ENCODE assay signal across 23 cellular contexts in genomic region chr15:43214169-43214568, GRCh38. TPM values are rescaled to one million over a fixed set of nuclear protein-coding genes. Genes with fewer than 3 reads are reported as not detected.
DNase-seq lines count a peak whose midpoint lies in the region; ATAC-seq, FAIRE-seq and TF ChIP-seq lines count a peak whose summit lies in the region.
"Had no signal": no experiment of that assay in that cellular context is flagged by ENCODE, and none has a peak within 500 bp of the region (broad histone marks: within the 10 kb centered on the region; RNA-seq: fewer than 3 reads in every experiment).

No MANE protein-coding gene starts in this region.

- 22% methylated on average over 8 of the region's 8 CpGs for WGBS in HepG2 (ENCODE audit: low lambda C conversion rate)
- 63 to 72% (median 71%) methylated on average over 8 of the region's 8 CpGs for WGBS in heart left ventricle, 4 donors

- TF ChIP-seq CTCF in coronary artery (IDR thresholded peaks at IDR 0.05): no peak
- no peak for TF ChIP-seq CTCF in HepG2 (CRISPR knock-in tag; IDR thresholded peaks at IDR 0.05)
- no peak for TF ChIP-seq CTCF in heart left ventricle (IDR thresholded peaks at IDR 0.05)
- no peak for TF ChIP-seq CTCF in Calu3 (IDR thresholded peaks at IDR 0.05; ENCODE audit: unreplicated experiment)

- in situ Hi-C loops in HepG2 (cut with HindIII; ENCODE audit: extremely low pct_ligation_motif_present, low pct_unique_long_range_greater_than_20kb): loop anchor here (25.0 kb wide), 1 partner anchor 502 kb away; no protein-coding TSS in a partner anchor

- intact Hi-C loops in HepG2 (cut with micrococcal nuclease; ENCODE audit: unreplicated experiment): no loop called here
- intact Hi-C loops in heart left ventricle (cut with DNase I): no loop called here
- intact Hi-C loops in Calu3 (cut with micrococcal nuclease; ENCODE audit: unreplicated experiment): no loop called here

- H3K4me2 ChIP-seq in Karpas-422 (ENCODE audit: low read depth, low read length, poor library complexity, severe bottlenecking) (no peak overlapping the region), HepG2 (ENCODE audit: low read depth, low read length) (peak overlapping the region; percentile 32; the same call in 1 of the 2 replicates)

- TF ChIP-seq RAD21 in HepG2 (CRISPR knock-in tag; IDR thresholded peaks at IDR 0.05): no peak

- DNase-seq in Karpas-422: peak; percentile 35
- peak; percentile 56 for DNase-seq in coronary artery (ENCODE audit: low spot score)
- DNase-seq in HepG2 (ENCODE audit: low spot score): no peak
- DNase-seq in stimulated activated effector memory CD8-positive, alpha-beta T cell treated with anti-CD3 and anti-CD28 coated beads, Interleukin-12 subunit alpha, Interleukin-12 subunit beta, amount 100 ng/mL, for 72 hours (ENCODE audit: low spot score in 2 of 2): no peak
- DNase-seq in heart left ventricle: no peak
- DNase-seq in Calu3: no peak
- DNase-seq in HuH-7.5 (ENCODE audit: low spot score): no peak
- DNase-seq in iPS-NIHi7 (ENCODE audit: extremely low spot score): no peak
- DNase-seq: ACHN; BE2C; C1 segment of cervical spinal cord; CD4-positive, CD25-positive, alpha-beta regulatory T cell; CD8-positive, alpha-beta memory T cell; COR-L47; HFFc6; KBM-7 had no signal

- H3K9me2 ChIP-seq in Karpas-422 (replicated peaks; ENCODE audit: insufficient read depth, low read length): no peaks in the 10 kb centered on the region

- H3K4me3 ChIP-seq in Karpas-422 (ENCODE audit: low read length) (no peak overlapping the region), coronary artery (no peak overlapping the region), HepG2 (replicated peaks in 1 of 3; ENCODE audit: insufficient read depth in 1 of 3, low read depth in 2 of 3, low read length in 3 of 3) (no peak overlapping the region), heart left ventricle (no peak overlapping the region)

- ATAC-seq in HepG2 (no peak), heart left ventricle (no peak)
- ATAC-seq in stimulated activated effector memory CD8-positive, alpha-beta T cell treated with anti-CD3 and anti-CD28 coated beads, Interleukin-12 subunit alpha, Interleukin-12 subunit beta, amount 100 ng/mL, for 72 hours: no peak
- ATAC-seq: HCT116 had no signal

- no peaks in the 10 kb centered on the region for H3K36me3 Mint-ChIP-seq in stimulated activated effector memory CD8-positive, alpha-beta T cell treated with anti-CD3 and anti-CD28 coated beads, Interleukin-12 subunit alpha, Interleukin-12 subunit beta, amount 100 ng/mL, for 72 hours
- H3K36me3 Mint-ChIP-seq in Calu3 (ENCODE audit: insufficient read depth, unreplicated experiment): no peaks in the 10 kb centered on the region
- H3K36me3 Mint-ChIP-seq: CD4-positive, CD25-positive, alpha-beta regulatory T cell; CD8-positive, alpha-beta memory T cell had no signal

- no peaks in the 10 kb centered on the region for H3K9me3 Mint-ChIP-seq in stimulated activated effector memory CD8-positive, alpha-beta T cell treated with anti-CD3 and anti-CD28 coated beads, Interleukin-12 subunit alpha, Interleukin-12 subunit beta, amount 100 ng/mL, for 72 hours
- H3K9me3 Mint-ChIP-seq in Calu3 (ENCODE audit: low read depth, unreplicated experiment): no peaks in the 10 kb centered on the region
- H3K9me3 Mint-ChIP-seq: HFFc6 had no signal

- CTCF ChIA-PET in HepG2 (lab: Yijun Ruan, JAX; ENCODE audit: low intra/inter-chr PET ratio, low total read pairs) (no interaction called here), Calu3 (lab: Charles Lee) (no interaction called here)

- FAIRE-seq in HepG2 (lab: Jason Lieb, UNC): no peak
- FAIRE-seq: A204.1, D721Med, G401.6, GM12891, GM19239, H54 had no signal

- H3K27ac Mint-ChIP-seq in stimulated activated effector memory CD8-positive, alpha-beta T cell treated with anti-CD3 and anti-CD28 coated beads, Interleukin-12 subunit alpha, Interleukin-12 subunit beta, amount 100 ng/mL, for 72 hours: peak overlapping the region; percentile 48
- no peak overlapping the region for H3K27ac Mint-ChIP-seq in Calu3 (ENCODE audit: unreplicated experiment)
- H3K27ac Mint-ChIP-seq: HFFc6 had no signal

- H3K4me1 ChIP-seq in Karpas-422 (ENCODE audit: low read length) (peaks cover 4% of the 10 kb centered on the region), HepG2 (ENCODE audit: insufficient read depth, low read length) (no peaks in the 10 kb centered on the region), heart left ventricle (peaks cover 0 to 5% (median 0%) of the 10 kb centered on the region in 12 donors)

- TF ChIP-seq EP300 in HepG2 (IDR thresholded peaks at IDR 0.05; ENCODE audit: low read depth in 2 of 2, low read length in 2 of 2) (no peak), HepG2 (CRISPR knock-in tag; IDR thresholded peaks at IDR 0.05; ENCODE audit: borderline replicate concordance) (no peak)

- peaks cover 39% of the 10 kb centered on the region for H3K27me3 Mint-ChIP-seq in Calu3 (ENCODE audit: unreplicated experiment)

- H3K36me3 ChIP-seq in Karpas-422 (ENCODE audit: insufficient read depth, low read length) (no peaks in the 10 kb centered on the region), HepG2 (replicated peaks in 1 of 2; ENCODE audit: control insufficient read depth in 1 of 2, insufficient read depth in 2 of 2, low read length in 2 of 2) (no peaks in the 10 kb centered on the region), heart left ventricle (no peaks in the 10 kb centered on the region)
- H3K36me3 ChIP-seq: BE2C had no signal

- H3K9me3 ChIP-seq in Karpas-422 (ENCODE audit: low read length): no peaks in the 10 kb centered on the region
- H3K9me3 ChIP-seq in HepG2 (ENCODE audit: low read length): no peaks in the 10 kb centered on the region
- H3K9me3 ChIP-seq in heart left ventricle: no peaks in the 10 kb centered on the region
- H3K9me3 ChIP-seq: BE2C had no signal

- H3K79me2 ChIP-seq in Karpas-422 (ENCODE audit: low read length) (no peaks in the 10 kb centered on the region), HepG2 (ENCODE audit: insufficient read depth, low read length) (no peaks in the 10 kb centered on the region)

- H4K20me1 ChIP-seq in Karpas-422 (ENCODE audit: insufficient read depth, low read depth, low read length): no peaks in the 10 kb centered on the region
- no peaks in the 10 kb centered on the region for H4K20me1 ChIP-seq in HepG2 (ENCODE audit: insufficient read depth, low read length)

- no peak overlapping the region for H3K4me3 Mint-ChIP-seq in stimulated activated effector memory CD8-positive, alpha-beta T cell treated with anti-CD3 and anti-CD28 coated beads, Interleukin-12 subunit alpha, Interleukin-12 subunit beta, amount 100 ng/mL, for 72 hours
- H3K4me3 Mint-ChIP-seq in Calu3 (ENCODE audit: low read depth, unreplicated experiment): no peak overlapping the region
- H3K4me3 Mint-ChIP-seq: CD4-positive, CD25-positive, alpha-beta regulatory T cell; CD8-positive, alpha-beta memory T cell; HFFc6 had no signal

- no peaks in the 10 kb centered on the region for H3K4me1 Mint-ChIP-seq in stimulated activated effector memory CD8-positive, alpha-beta T cell treated with anti-CD3 and anti-CD28 coated beads, Interleukin-12 subunit alpha, Interleukin-12 subunit beta, amount 100 ng/mL, for 72 hours
- no peaks in the 10 kb centered on the region for H3K4me1 Mint-ChIP-seq in Calu3 (ENCODE audit: low read depth, unreplicated experiment)
- H3K4me1 Mint-ChIP-seq: CD4-positive, CD25-positive, alpha-beta regulatory T cell; CD8-positive, alpha-beta memory T cell had no signal

- POLR2A ChIA-PET in HepG2 (lab: Yijun Ruan, JAX): no interaction called here

- H2AFZ ChIP-seq in Karpas-422 (ENCODE audit: low read length) (no peak overlapping the region), HepG2 (ENCODE audit: low read length) (no peak overlapping the region)

- H3K9ac ChIP-seq in Karpas-422 (ENCODE audit: low read length) (no peak overlapping the region), HepG2 (ENCODE audit: insufficient read depth, low read depth, low read length) (no peak overlapping the region)

- no peak for TF ChIP-seq POLR2A in HepG2 (IDR thresholded peaks at IDR 0.05; ENCODE audit: insufficient read depth in 1 of 2, low read depth in 2 of 2, low read length in 2 of 2)
- TF ChIP-seq POLR2A in heart left ventricle (IDR thresholded peaks at IDR 0.05): no peak

- H3K27me3 ChIP-seq in Karpas-422 (ENCODE audit: low read length) (no peaks in the 10 kb centered on the region), HepG2 (ENCODE audit: control insufficient read depth in 1 of 2, insufficient read depth in 2 of 2, low read length in 2 of 2) (peaks cover 1 to 38% of the 10 kb centered on the region in 2 experiments; a peak in 4 of 5 replicates), heart left ventricle (peaks cover 0 to 4% (median 0%) of the 10 kb centered on the region in 9 donors)
- H3K27me3 ChIP-seq: BE2C had no signal

- BruUV-seq in HepG2 (replicated peaks; lab: Mats Ljungman, UMichigan) (no TSS peak), Calu3 (replicated peaks; lab: Mats Ljungman, UMichigan) (no TSS peak)

- no peak overlapping the region for H3K27ac ChIP-seq in Karpas-422 (ENCODE audit: low read length)
- no peak overlapping the region for H3K27ac ChIP-seq in coronary artery
- no peak overlapping the region for H3K27ac ChIP-seq in HepG2 (ENCODE audit: extremely low read length, insufficient read depth, low read length)
- no peak overlapping the region for H3K27ac ChIP-seq in heart left ventricle

RNA-seq across cellular contexts. Expression of gene EPB42, which starts 6.6 kb away (rescaled TPM):
- total RNA-seq in Karpas-422 (2014; rRNA removed; shearing (Covaris generic); ENCODE audit: low replicate concordance): not detected in 2 replicates
- not detected in 2 replicates for total RNA-seq in HepG2 (2016; rRNA removed; fragmentation: Illumina TruSeq; extraction: Trizol)
- total RNA-seq in HepG2 (2016; cell fraction: cytosol; rRNA removed; fragmentation: Illumina TruSeq; extraction: Trizol; ENCODE audit: low read depth): not detected in 2 replicates
- not detected in 2 replicates for total RNA-seq in HepG2 (2016; cell fraction: insoluble cytoplasmic fraction; rRNA removed; fragmentation: Illumina TruSeq; extraction: Trizol)
- total RNA-seq in HepG2 (2016; cell fraction: membrane; rRNA removed; fragmentation: Illumina TruSeq; extraction: Trizol): not detected in 2 replicates
- total RNA-seq in HepG2 (2016; cell fraction: nucleus; rRNA removed; fragmentation: Illumina TruSeq; extraction: Trizol): not detected in 2 replicates
- polyA plus RNA-seq in HepG2 (2011; rRNA removed): not detected in 2 replicates
- polyA plus RNA-seq in HepG2 (2011; cell fraction: cytosol; rRNA removed): not detected in 2 replicates
- not detected in 2 replicates for polyA plus RNA-seq in HepG2 (2011; cell fraction: nucleus; rRNA removed)
- not detected in 2 replicates for polyA plus RNA-seq in HepG2 (2012)
- not detected in 2 replicates for polyA plus RNA-seq in HepG2 (2016; cell fraction: cytosol; fragmentation: Illumina TruSeq; extraction: Trizol; ENCODE audit: low read depth)
- polyA plus RNA-seq in HepG2 (2016; cell fraction: insoluble cytoplasmic fraction; fragmentation: Illumina TruSeq; extraction: Trizol; ENCODE audit: low read depth): not detected in 2 replicates
- polyA plus RNA-seq in HepG2 (2016; cell fraction: membrane; fragmentation: Illumina TruSeq; extraction: Trizol; ENCODE audit: low read depth): not detected in 2 replicates
- polyA plus RNA-seq in HepG2 (2016; cell fraction: nucleus; fragmentation: Illumina TruSeq; extraction: Trizol; ENCODE audit: insufficient read depth, low read depth): not detected in 2 replicates
- polyA minus RNA-seq in HepG2 (2011; rRNA and poly(A)+ RNA removed; ENCODE audit: low replicate concordance): not detected in 2 replicates
- not detected in 2 replicates for polyA minus RNA-seq in HepG2 (2011; cell fraction: cytosol; rRNA and poly(A)+ RNA removed)
- not detected in 2 replicates for polyA minus RNA-seq in HepG2 (2011; cell fraction: nucleus; rRNA and poly(A)+ RNA removed)
- total RNA-seq in heart left ventricle: 1 to 10 TPM in 1 of 9 donors, under 1 TPM in 1, not detected in 7; 0.52 to 1.7 TPM
- polyA plus RNA-seq in heart left ventricle: under 1 TPM; 0.08 to 0.15 TPM
- not detected in 2 replicates for total RNA-seq in Calu3 (2022)
- total RNA-seq: CD4-positive, CD25-positive, alpha-beta regulatory T cell; CD8-positive, alpha-beta memory T cell; HFFc6 had no signal
- polyA plus RNA-seq: CD8-positive, alpha-beta memory T cell had no signal

RNA-seq across cellular contexts. Expression of gene CCNDBP1, which starts 29.0 kb away (rescaled TPM):
- 119 and 130 TPM in 2 replicates for total RNA-seq in Karpas-422 (2014; rRNA removed; shearing (Covaris generic); ENCODE audit: low replicate concordance)
- 24.8 and 33.1 TPM in 2 replicates for total RNA-seq in HepG2 (2016; rRNA removed; fragmentation: Illumina TruSeq; extraction: Trizol)
- 5.3 and 5.7 TPM in 2 replicates for total RNA-seq in HepG2 (2016; cell fraction: cytosol; rRNA removed; fragmentation: Illumina TruSeq; extraction: Trizol; ENCODE audit: low read depth)
- 23.1 and 35.5 TPM in 2 replicates for total RNA-seq in HepG2 (2016; cell fraction: insoluble cytoplasmic fraction; rRNA removed; fragmentation: Illumina TruSeq; extraction: Trizol)
- total RNA-seq in HepG2 (2016; cell fraction: membrane; rRNA removed; fragmentation: Illumina TruSeq; extraction: Trizol): 11.3 and 11.4 TPM in 2 replicates
- total RNA-seq in HepG2 (2016; cell fraction: nucleus; rRNA removed; fragmentation: Illumina TruSeq; extraction: Trizol): 14.3 and 16.4 TPM in 2 replicates
- 35.9 and 42.3 TPM in 2 replicates for polyA plus RNA-seq in HepG2 (2011; rRNA removed)
- 35.3 and 35.4 TPM in 2 replicates for polyA plus RNA-seq in HepG2 (2011; cell fraction: cytosol; rRNA removed)
- 31.8 and 37.6 TPM in 2 replicates for polyA plus RNA-seq in HepG2 (2011; cell fraction: nucleus; rRNA removed)
- 23.1 and 31.6 TPM in 2 replicates for polyA plus RNA-seq in HepG2 (2012)
- polyA plus RNA-seq in HepG2 (2016; cell fraction: cytosol; fragmentation: Illumina TruSeq; extraction: Trizol; ENCODE audit: low read depth): 5.0 and 5.3 TPM in 2 replicates
- 31.6 and 34.7 TPM in 2 replicates for polyA plus RNA-seq in HepG2 (2016; cell fraction: insoluble cytoplasmic fraction; fragmentation: Illumina TruSeq; extraction: Trizol; ENCODE audit: low read depth)
- 7.8 and 9.0 TPM in 2 replicates for polyA plus RNA-seq in HepG2 (2016; cell fraction: membrane; fragmentation: Illumina TruSeq; extraction: Trizol; ENCODE audit: low read depth)
- 16.2 and 18.0 TPM in 2 replicates for polyA plus RNA-seq in HepG2 (2016; cell fraction: nucleus; fragmentation: Illumina TruSeq; extraction: Trizol; ENCODE audit: insufficient read depth, low read depth)
- 25.9 and 41.1 TPM in 2 replicates for polyA minus RNA-seq in HepG2 (2011; rRNA and poly(A)+ RNA removed; ENCODE audit: low replicate concordance)
- polyA minus RNA-seq in HepG2 (2011; cell fraction: cytosol; rRNA and poly(A)+ RNA removed): 13.3 and 14.3 TPM in 2 replicates
- polyA minus RNA-seq in HepG2 (2011; cell fraction: nucleus; rRNA and poly(A)+ RNA removed): 40.0 and 46.0 TPM in 2 replicates
- 10 to 100 TPM; 48.5 to 66.8 (median 59.0) TPM for total RNA-seq in heart left ventricle
- polyA plus RNA-seq in heart left ventricle: 10 to 100 TPM; 29.3 to 70.1 TPM
- total RNA-seq in Calu3 (2022): 13.7 and 15.8 TPM in 2 replicates

RNA-seq across cellular contexts. Expression of gene TGM5, which starts 52.6 kb away (rescaled TPM):
- total RNA-seq in Karpas-422 (2014; rRNA removed; shearing (Covaris generic); ENCODE audit: low replicate concordance): not detected in 2 replicates
- total RNA-seq in HepG2 (2016; rRNA removed; fragmentation: Illumina TruSeq; extraction: Trizol): 0.18 and 0.22 TPM in 2 replicates
- total RNA-seq in HepG2 (2016; cell fraction: cytosol; rRNA removed; fragmentation: Illumina TruSeq; extraction: Trizol; ENCODE audit: low read depth): not detected in 2 replicates
- 0.22 and 0.30 TPM in 2 replicates for total RNA-seq in HepG2 (2016; cell fraction: insoluble cytoplasmic fraction; rRNA removed; fragmentation: Illumina TruSeq; extraction: Trizol)
- total RNA-seq in HepG2 (2016; cell fraction: membrane; rRNA removed; fragmentation: Illumina TruSeq; extraction: Trizol): 0.09 and 0.14 TPM in 2 replicates
- total RNA-seq in HepG2 (2016; cell fraction: nucleus; rRNA removed; fragmentation: Illumina TruSeq; extraction: Trizol): 0.16 TPM in 1 of 2 replicates, not detected in the other
- 0.55 and 0.65 TPM in 2 replicates for polyA plus RNA-seq in HepG2 (2011; rRNA removed)
- polyA plus RNA-seq in HepG2 (2011; cell fraction: cytosol; rRNA removed): 0.38 and 0.54 TPM in 2 replicates
- 1.7 and 1.9 TPM in 2 replicates for polyA plus RNA-seq in HepG2 (2011; cell fraction: nucleus; rRNA removed)
- 0.08 TPM in 1 of 2 replicates, not detected in the other for polyA plus RNA-seq in HepG2 (2012)
- polyA plus RNA-seq in HepG2 (2016; cell fraction: cytosol; fragmentation: Illumina TruSeq; extraction: Trizol; ENCODE audit: low read depth): 0.05 and 0.09 TPM in 2 replicates
- 0.13 and 0.21 TPM in 2 replicates for polyA plus RNA-seq in HepG2 (2016; cell fraction: insoluble cytoplasmic fraction; fragmentation: Illumina TruSeq; extraction: Trizol; ENCODE audit: low read depth)
- polyA plus RNA-seq in HepG2 (2016; cell fraction: membrane; fragmentation: Illumina TruSeq; extraction: Trizol; ENCODE audit: low read depth): 0.18 and 0.22 TPM in 2 replicates
- polyA plus RNA-seq in HepG2 (2016; cell fraction: nucleus; fragmentation: Illumina TruSeq; extraction: Trizol; ENCODE audit: insufficient read depth, low read depth): 0.40 and 0.59 TPM in 2 replicates
- 0.56 TPM in 1 of 2 replicates, not detected in the other for polyA minus RNA-seq in HepG2 (2011; rRNA and poly(A)+ RNA removed; ENCODE audit: low replicate concordance)
- polyA minus RNA-seq in HepG2 (2011; cell fraction: cytosol; rRNA and poly(A)+ RNA removed): not detected in 2 replicates
- polyA minus RNA-seq in HepG2 (2011; cell fraction: nucleus; rRNA and poly(A)+ RNA removed): 0.39 and 0.50 TPM in 2 replicates
- total RNA-seq in heart left ventricle: 1 to 10 TPM in 1 of 9 donors, not detected in 8; 1.2 TPM
- polyA plus RNA-seq in heart left ventricle: not detected
- total RNA-seq in Calu3 (2022): not detected in 2 replicates
- total RNA-seq: CD4-positive, CD25-positive, alpha-beta regulatory T cell; HFFc6 had no signal
- polyA plus RNA-seq: CD4-positive, CD25-positive, alpha-beta regulatory T cell; CD8-positive, alpha-beta memory T cell had no signal

Comparison
In these comparisons a context has a peak if more than half of its experiments do, and no peak if none do; other contexts are left out.
1. DNase-seq: peak in Karpas-422 (single experiment) and coronary artery (single experiment); none in HepG2 (single experiment), stimulated activated effector memory CD8-positive, alpha-beta T cell treated with anti-CD3 and anti-CD28 coated beads, Interleukin-12 subunit alpha, Interleukin-12 subunit beta, amount 100 ng/mL, for 72 hours (0 of 2), heart left ventricle (0 of 5), Calu3 (single experiment), HuH-7.5 (single experiment) and iPS-NIHi7 (single experiment).